10 cellular contexts compared by ENCODE assay signal in genomic region chr15:63019539-63020109, GRCh38. TPM values are rescaled to one million over a fixed set of nuclear protein-coding genes. Genes with fewer than 3 reads are reported as not detected.
DNase-seq lines count a peak whose midpoint lies in the region; ATAC-seq and TF ChIP-seq lines count a peak whose summit lies in the region.
"Had no signal": no experiment of that assay in that cellular context is flagged by ENCODE, and none has a peak within 500 bp of the region (broad histone marks: within the 10 kb centered on the region; RNA-seq: fewer than 3 reads in every experiment).

No MANE protein-coding gene starts in this region.

- no peak for TF ChIP-seq CTCF in foreskin fibroblast (IDR thresholded peaks at IDR 0.05; ENCODE audit: low read depth, low read length)
- no peak for TF ChIP-seq CTCF in stomach (IDR thresholded peaks at IDR 0.05)

- H3K27me3 ChIP-seq in stomach, result no peaks in the 10 kb centered on the region

- no peak for TF ChIP-seq POLR2A in stomach (IDR thresholded peaks at IDR 0.05)

- H3K4me1 ChIP-seq in stomach, result peaks cover 0 to 28% (median 10%) of the 10 kb centered on the region in 4 donors

- H3K4me3 ChIP-seq in foreskin fibroblast (ENCODE audit: low read depth in 1 of 2, low read length in 2 of 2) (no peak overlapping the region), stomach (no peak overlapping the region)

- DNase-seq in NCI-H510A treated with DMSO at 0.1 percent for 48 hours (lab: John Stamatoyannopoulos, UW), result peak; percentile 0
- DNase-seq in NCI-H510A (lab: John Stamatoyannopoulos, UW), result no peak
- DNase-seq in foreskin fibroblast, result peak; percentile 78 to 90
- DNase-seq in stomach, result peak; percentile 69
- DNase-seq in NCI-H187 treated with DMSO at 0.1 percent for 48 hours (lab: John Stamatoyannopoulos, UW), result no peak
- DNase-seq in NCI-H526 treated with DMSO at 0.1 percent for 48 hours (lab: John Stamatoyannopoulos, UW), result no peak
- DNase-seq: activated CD4-positive, alpha-beta memory T cell treated with anti-CD3 and anti-CD28 coated beads for 36 hours; NCI-H2227 treated with DMSO at 0.1 percent for 48 hours had no signal

- peak; percentile 82 for ATAC-seq in SK-N-SH treated with all-trans-retinoic acid at 6 μM for 48 hours
- no peak for ATAC-seq in GM21529 (IDR thresholded peaks at IDR 0.05; ENCODE audit: unreplicated experiment)

- no peaks in the 10 kb centered on the region for H3K36me3 ChIP-seq in stomach

- no peak for TF ChIP-seq EP300 in stomach (IDR thresholded peaks at IDR 0.05)

- H3K9me3 ChIP-seq in stomach, result no peaks in the 10 kb centered on the region

- intact Hi-C loops in stomach (cut with DNase I; ENCODE audit: low total_unique reads), result no loop called here

- peak overlapping the region in 1 of 5 donors; percentile 28 for H3K27ac ChIP-seq in stomach

- 66 to 78% (median 72%) methylated on average over 9 of the region's 9 CpGs for WGBS in stomach, 5 donors

TF ChIP-seq in SK-N-SH treated with all-trans-retinoic acid at 6 μM for 48 hours, 23 proteins besides CTCF, POLR2A, EP300 and RAD21:
- no peak for TF ChIP-seq BACH2 (CRISPR knock-in tag; IDR thresholded peaks at IDR 0.05; ENCODE audit: borderline replicate concordance)
- no peak for TF ChIP-seq GLIS3 (CRISPR knock-in tag; IDR thresholded peaks at IDR 0.05)
- no peak for TF ChIP-seq ESRRG (CRISPR knock-in tag; IDR thresholded peaks at IDR 0.05)
- no peak for TF ChIP-seq CREB5 (CRISPR knock-in tag; IDR thresholded peaks at IDR 0.05; ENCODE audit: low read depth)
- TF ChIP-seq TCF4 (CRISPR knock-in tag; IDR thresholded peaks at IDR 0.05; ENCODE audit: borderline replicate concordance), result no peak
- no peak for TF ChIP-seq ZNF8 (CRISPR knock-in tag; IDR thresholded peaks at IDR 0.05)
- TF ChIP-seq, protein P1, sequence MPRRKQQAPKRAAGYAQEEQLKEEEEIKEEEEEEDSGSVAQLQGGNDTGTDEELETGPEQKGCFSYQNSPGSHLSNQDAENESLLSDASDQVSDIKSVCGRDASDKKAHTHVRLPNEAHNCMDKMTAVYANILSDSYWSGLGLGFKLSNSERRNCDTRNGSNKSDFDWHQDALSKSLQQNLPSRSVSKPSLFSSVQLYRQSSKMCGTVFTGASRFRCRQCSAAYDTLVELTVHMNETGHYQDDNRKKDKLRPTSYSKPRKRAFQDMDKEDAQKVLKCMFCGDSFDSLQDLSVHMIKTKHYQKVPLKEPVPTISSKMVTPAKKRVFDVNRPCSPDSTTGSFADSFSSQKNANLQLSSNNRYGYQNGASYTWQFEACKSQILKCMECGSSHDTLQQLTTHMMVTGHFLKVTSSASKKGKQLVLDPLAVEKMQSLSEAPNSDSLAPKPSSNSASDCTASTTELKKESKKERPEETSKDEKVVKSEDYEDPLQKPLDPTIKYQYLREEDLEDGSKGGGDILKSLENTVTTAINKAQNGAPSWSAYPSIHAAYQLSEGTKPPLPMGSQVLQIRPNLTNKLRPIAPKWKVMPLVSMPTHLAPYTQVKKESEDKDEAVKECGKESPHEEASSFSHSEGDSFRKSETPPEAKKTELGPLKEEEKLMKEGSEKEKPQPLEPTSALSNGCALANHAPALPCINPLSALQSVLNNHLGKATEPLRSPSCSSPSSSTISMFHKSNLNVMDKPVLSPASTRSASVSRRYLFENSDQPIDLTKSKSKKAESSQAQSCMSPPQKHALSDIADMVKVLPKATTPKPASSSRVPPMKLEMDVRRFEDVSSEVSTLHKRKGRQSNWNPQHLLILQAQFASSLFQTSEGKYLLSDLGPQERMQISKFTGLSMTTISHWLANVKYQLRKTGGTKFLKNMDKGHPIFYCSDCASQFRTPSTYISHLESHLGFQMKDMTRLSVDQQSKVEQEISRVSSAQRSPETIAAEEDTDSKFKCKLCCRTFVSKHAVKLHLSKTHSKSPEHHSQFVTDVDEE (CRISPR knock-in tag; IDR thresholded peaks at IDR 0.05), result no peak

RNA-seq across cellular contexts. Expression of gene TPM1, which starts 22.9 kb away (rescaled TPM):
- total RNA-seq in stomach, result 1,000 to 10,000 TPM in 4 of 5 donors, 100 to 1,000 TPM in 1; 425 to 2,605 (median 1,087) TPM
- 100 to 1,000 TPM; 230 to 494 (median 306) TPM for polyA plus RNA-seq in stomach

Comparison
In these comparisons a context has a peak if more than half of its experiments do, and no peak if none do; other contexts are left out.
1. DNase-seq: peak in NCI-H510A treated with DMSO at 0.1 percent for 48 hours (single experiment), foreskin fibroblast (2 of 2) and stomach (single experiment); none in NCI-H510A (single experiment), NCI-H187 treated with DMSO at 0.1 percent for 48 hours (single experiment) and NCI-H526 treated with DMSO at 0.1 percent for 48 hours (single experiment).